In genomic region chr6:153130515-153131036, GRCh38 we compare ENCODE assay signal across 8 cellular contexts. TPM values are rescaled to one million over a fixed set of nuclear protein-coding genes. Genes with fewer than 3 reads are reported as not detected.
DNase-seq lines count a peak whose midpoint lies in the region; ATAC-seq, FAIRE-seq and TF ChIP-seq lines count a peak whose summit lies in the region.

No MANE protein-coding gene starts in this region.

- BruUV-seq in mammary epithelial cell (replicated peaks; lab: Mats Ljungman, UMichigan) (no TSS peak), HepG2 (replicated peaks; lab: Mats Ljungman, UMichigan) (no TSS peak)

- peak; percentile 10 for ATAC-seq in GM19043 (IDR thresholded peaks at IDR 0.05; ENCODE audit: low read depth, unreplicated experiment)
- ATAC-seq in HG03571 (IDR thresholded peaks at IDR 0.05; ENCODE audit: unreplicated experiment) = peak; percentile 14
- peak; percentile 68 for ATAC-seq in HepG2
- ATAC-seq in GM18873 (IDR thresholded peaks at IDR 0.05; ENCODE audit: low FRiP score, unreplicated experiment) = no peak

- H2AFZ ChIP-seq in mammary epithelial cell (ENCODE audit: low read depth, low read length) (peak overlapping the region; percentile 98), HepG2 (ENCODE audit: low read length) (no peak overlapping the region)

- H3K27ac ChIP-seq in mammary epithelial cell (ENCODE audit: insufficient read depth, low read depth, low read length) (no peak overlapping the region), HepG2 (ENCODE audit: extremely low read length, insufficient read depth, low read length) (no peak overlapping the region), thymus (ENCODE audit: low read depth) (no peak overlapping the region)

- H3K9ac ChIP-seq in mammary epithelial cell (ENCODE audit: insufficient read depth, low read length) = peak overlapping the region; percentile 36
- peak overlapping the region; percentile 34; the same call in 1 of the 2 replicates for H3K9ac ChIP-seq in HepG2 (ENCODE audit: insufficient read depth, low read depth, low read length)

- CTCF ChIA-PET in mammary epithelial cell (lab: Charles Lee; ENCODE audit: low non-redundant PET) = no interaction called here
- CTCF ChIA-PET in HepG2 (lab: Yijun Ruan, JAX; ENCODE audit: low intra/inter-chr PET ratio, low total read pairs) = no interaction called here

- H3K79me2 ChIP-seq in mammary epithelial cell (ENCODE audit: insufficient read depth, low read length) = peaks cover 15% of the 10 kb centered on the region
- no peaks in the 10 kb centered on the region for H3K79me2 ChIP-seq in HepG2 (ENCODE audit: insufficient read depth, low read length)

- TF ChIP-seq EP300 in HepG2 (IDR thresholded peaks at IDR 0.05; ENCODE audit: low read depth in 2 of 2, low read length in 2 of 2) (no peak), HepG2 (CRISPR knock-in tag; IDR thresholded peaks at IDR 0.05; ENCODE audit: borderline replicate concordance) (no peak)

- FAIRE-seq in HepG2 (lab: Jason Lieb, UNC) = no peak

- dilution Hi-C loops in mammary epithelial cell (cut with HindIII; ENCODE audit: low sequenced_read_pairs) = loop anchor here (5.0 kb wide), 1 partner anchor 72 kb away; no protein-coding TSS in a partner anchor

- TF ChIP-seq RAD21 in HepG2 (CRISPR knock-in tag; IDR thresholded peaks at IDR 0.05) = no peak

- in situ Hi-C loops in mammary epithelial cell (cut with MboI; ENCODE audit: low sequenced_read_pairs in 2 of 2) (no loop called here), HepG2 (cut with HindIII; ENCODE audit: extremely low pct_ligation_motif_present, low pct_unique_long_range_greater_than_20kb) (no loop called here)

- TF ChIP-seq POLR2A in HepG2 (IDR thresholded peaks at IDR 0.05; ENCODE audit: insufficient read depth in 1 of 2, low read depth in 2 of 2, low read length in 2 of 2) = no peak

- no peaks in the 10 kb centered on the region for H3K9me3 ChIP-seq in mammary epithelial cell (replicated peaks; ENCODE audit: insufficient read depth, low read length)
- no peaks in the 10 kb centered on the region for H3K9me3 ChIP-seq in HepG2 (ENCODE audit: low read length)
- no peaks in the 10 kb centered on the region for H3K9me3 ChIP-seq in thymus (ENCODE audit: control insufficient read depth)

- POLR2A ChIA-PET in HepG2 (lab: Yijun Ruan, JAX) = no interaction called here

- no peaks in the 10 kb centered on the region for H3K27me3 ChIP-seq in mammary epithelial cell (ENCODE audit: insufficient read depth, low read length)
- H3K27me3 ChIP-seq in HepG2 (ENCODE audit: control insufficient read depth in 1 of 2, insufficient read depth in 2 of 2, low read length in 2 of 2) = peaks cover 6 to 57% of the 10 kb centered on the region in 2 experiments; a peak in 4 of 5 replicates
- peaks cover 44% of the 10 kb centered on the region for H3K27me3 ChIP-seq in thymus (ENCODE audit: control insufficient read depth, insufficient read depth)

- H4K20me1 ChIP-seq in mammary epithelial cell (ENCODE audit: insufficient read depth, low read length) = no peaks in the 10 kb centered on the region
- H4K20me1 ChIP-seq in HepG2 (ENCODE audit: insufficient read depth, low read length) = no peaks in the 10 kb centered on the region

- WGBS in mammary epithelial cell (ENCODE audit: low coverage, missing lambda C conversion rate) = no CpG with 5 or more reads among the region's 54 CpGs
- 7% methylated on average over 24 of the region's 54 CpGs for WGBS in HepG2 (ENCODE audit: low lambda C conversion rate)
- under 1% methylated on average over 54 of the region's 54 CpGs for WGBS in thymus

- H3K4me3 ChIP-seq in mammary epithelial cell (replicated peaks in 1 of 3; ENCODE audit: insufficient read depth in 1 of 3, low read depth in 2 of 3, low read length in 3 of 3) (peak overlapping the region; percentile 65 to 92 (median 69)), HepG2 (replicated peaks in 1 of 3; ENCODE audit: insufficient read depth in 1 of 3, low read depth in 2 of 3, low read length in 3 of 3) (peak overlapping the region; percentile 62 to 77 (median 67)), thymus (ENCODE audit: low read length) (peak overlapping the region; percentile 64)

- no peak for TF ChIP-seq CTCF in mammary epithelial cell (conservative IDR thresholded peaks at IDR 0.05 in 1 of 2, IDR thresholded peaks at IDR 0.05 in 1 of 2; ENCODE audit: extremely low read depth in 1 of 2, insufficient read depth in 1 of 2, low read depth in 1 of 2, low read length in 2 of 2)
- TF ChIP-seq CTCF in HepG2 (CRISPR knock-in tag; IDR thresholded peaks at IDR 0.05) = no peak

- intact Hi-C loops in mammary epithelial cell (cut with micrococcal nuclease) (loop anchor here (5.0 kb wide), 1 partner anchor 37 kb away; no protein-coding TSS in a partner anchor), HepG2 (cut with micrococcal nuclease; ENCODE audit: unreplicated experiment) (no loop called here)

- H3K4me1 ChIP-seq in mammary epithelial cell (ENCODE audit: insufficient read depth, low read length) (peaks cover 5% of the 10 kb centered on the region), HepG2 (ENCODE audit: insufficient read depth, low read length) (peaks cover 11% of the 10 kb centered on the region), thymus (ENCODE audit: control insufficient read depth, insufficient read depth, low read length) (peaks cover 10% of the 10 kb centered on the region)

- H3K36me3 ChIP-seq in mammary epithelial cell (ENCODE audit: insufficient read depth, low read length) (no peaks in the 10 kb centered on the region), HepG2 (replicated peaks in 1 of 2; ENCODE audit: control insufficient read depth in 1 of 2, insufficient read depth in 2 of 2, low read length in 2 of 2) (no peaks in the 10 kb centered on the region), thymus (ENCODE audit: control insufficient read depth, insufficient read depth) (no peaks in the 10 kb centered on the region)

- DNase-seq in AG20443 (ENCODE audit: low spot score) (peak; percentile 47), mammary epithelial cell (peak; percentile 35), HepG2 (ENCODE audit: low spot score) (no peak), T1000 (lab: John Stamatoyannopoulos, UW) (no peak)

- H3K4me2 ChIP-seq in mammary epithelial cell (ENCODE audit: insufficient read depth, low read depth, low read length) (peak overlapping the region; percentile 97), HepG2 (ENCODE audit: low read depth, low read length) (peak overlapping the region; percentile 95)

TF ChIP-seq in HepG2, 621 proteins besides CTCF, POLR2A, EP300 and RAD21 (continues in another document):
- TF ChIP-seq HNRNPUL1 (IDR thresholded peaks at IDR 0.05; ENCODE audit: low read depth, low read length) (no peak), ZBTB7B (CRISPR knock-in tag; IDR thresholded peaks at IDR 0.05) (no peak), SMC3 (IDR thresholded peaks at IDR 0.05; ENCODE audit: low read length) (no peak), EZH2 (conservative IDR thresholded peaks at IDR 0.05; ENCODE audit: low read depth, low read length) (peak; percentile 93; the same call in 1 of the 2 replicates), DMAP1 (CRISPR knock-in tag; IDR thresholded peaks at IDR 0.05) (0 out of 2 replicates have a peak, but pooled peaks have one; percentile 9)

RNA-seq across cellular contexts. Expression of gene RGS17, which starts 0.5 kb away (rescaled TPM):
- total RNA-seq in mammary epithelial cell (1 to 10 TPM in 1 of 2 donors, under 1 TPM in 1; 0.50 to 4.1 TPM), HepG2 (2016; rRNA removed; fragmentation: Illumina TruSeq; extraction: Trizol) (not detected in 2 replicates)
- polyA plus RNA-seq in mammary epithelial cell (3.4 TPM), HepG2 (2011; rRNA removed) (0.04 TPM in 1 of 2 replicates, not detected in the other), thymus (1.6 TPM)
- 5.3 TPM for polyA minus RNA-seq in mammary epithelial cell
- total RNA-seq in HepG2 (2016; cell fraction: cytosol; rRNA removed; fragmentation: Illumina TruSeq; extraction: Trizol; ENCODE audit: low read depth) = not detected in 2 replicates
- not detected in 2 replicates for total RNA-seq in HepG2 (2016; cell fraction: insoluble cytoplasmic fraction; rRNA removed; fragmentation: Illumina TruSeq; extraction: Trizol)
- not detected in 2 replicates for total RNA-seq in HepG2 (2016; cell fraction: membrane; rRNA removed; fragmentation: Illumina TruSeq; extraction: Trizol)
- total RNA-seq in HepG2 (2016; cell fraction: nucleus; rRNA removed; fragmentation: Illumina TruSeq; extraction: Trizol) = not detected in 2 replicates
- polyA plus RNA-seq in HepG2 (2011; cell fraction: cytosol; rRNA removed) = not detected in 2 replicates
- polyA plus RNA-seq in HepG2 (2011; cell fraction: nucleus; rRNA removed) = not detected in 2 replicates
- polyA plus RNA-seq in HepG2 (2012) = 0.20 and 0.32 TPM in 2 replicates
- polyA plus RNA-seq in HepG2 (2016; cell fraction: cytosol; fragmentation: Illumina TruSeq; extraction: Trizol; ENCODE audit: low read depth) = not detected in 2 replicates
- polyA plus RNA-seq in HepG2 (2016; cell fraction: insoluble cytoplasmic fraction; fragmentation: Illumina TruSeq; extraction: Trizol; ENCODE audit: low read depth) = not detected in 2 replicates
- not detected in 2 replicates for polyA plus RNA-seq in HepG2 (2016; cell fraction: membrane; fragmentation: Illumina TruSeq; extraction: Trizol; ENCODE audit: low read depth)
- polyA plus RNA-seq in HepG2 (2016; cell fraction: nucleus; fragmentation: Illumina TruSeq; extraction: Trizol; ENCODE audit: insufficient read depth, low read depth) = not detected in 2 replicates
- not detected in 2 replicates for polyA minus RNA-seq in HepG2 (2011; rRNA and poly(A)+ RNA removed; ENCODE audit: low replicate concordance)
- not detected in 2 replicates for polyA minus RNA-seq in HepG2 (2011; cell fraction: cytosol; rRNA and poly(A)+ RNA removed)
- polyA minus RNA-seq in HepG2 (2011; cell fraction: nucleus; rRNA and poly(A)+ RNA removed) = under 0.01 TPM in 1 of 2 replicates, not detected in the other

Comparison
In these comparisons a context has a peak if more than half of its experiments do, and no peak if none do; other contexts are left out.
1. DNase-seq: peak in AG20443 (single experiment) and mammary epithelial cell (single experiment); none in HepG2 (single experiment) and T1000 (single experiment).
2. Peak in every context shown above with its lines, with median percentiles within 50 percentile points of each other: H3K4me3 ChIP-seq.